1 cellular context compared by ENCODE assay signal in the genomic region with DNA sequence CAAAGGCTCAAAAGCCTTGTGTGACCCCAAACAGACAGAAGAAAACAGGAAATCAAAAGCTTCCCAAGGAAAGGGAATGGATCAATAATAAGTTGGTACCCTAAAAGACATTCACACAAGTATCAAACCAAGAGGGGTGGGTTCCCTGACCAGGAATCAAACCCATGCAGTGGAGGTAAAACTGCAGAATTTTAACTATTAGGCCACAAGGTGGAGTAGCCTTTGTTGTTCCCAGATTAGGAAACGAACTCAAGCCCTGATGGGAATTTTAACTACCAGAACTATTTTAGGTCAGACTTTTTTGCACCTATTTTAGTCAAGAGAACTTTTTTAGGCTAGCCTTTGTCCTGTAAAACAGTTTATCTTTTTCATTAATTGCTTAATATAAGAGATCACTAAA.
TF ChIP-seq lines count a peak whose summit lies in the region.

No MANE protein-coding gene starts in this region.

TF ChIP-seq in A549, 52 proteins besides CTCF, POLR2A, EP300 and RAD21:
- no peak for TF ChIP-seq NR3C1 (IDR thresholded peaks at IDR 0.05)
- no peak for TF ChIP-seq KDM5A (IDR thresholded peaks at IDR 0.05)
- no peak for TF ChIP-seq MAFK (IDR thresholded peaks at IDR 0.05; ENCODE audit: partially characterized antibody)
- no peak for TF ChIP-seq TP53 (CRISPR knock-in tag; IDR thresholded peaks at IDR 0.05)
- TF ChIP-seq USF2 (IDR thresholded peaks at IDR 0.05), result no peak
- no peak for TF ChIP-seq RARB (CRISPR knock-in tag; IDR thresholded peaks at IDR 0.05)
- no peak for TF ChIP-seq ELK1 (IDR thresholded peaks at IDR 0.05; ENCODE audit: low read depth, low read length)
- no peak for TF ChIP-seq KDM1A (IDR thresholded peaks at IDR 0.05; ENCODE audit: low read depth)
- TF ChIP-seq ESRRA (IDR thresholded peaks at IDR 0.05; ENCODE audit: borderline replicate concordance, low read length), result no peak
- no peak for TF ChIP-seq CBX8 (IDR thresholded peaks at IDR 0.05)
- TF ChIP-seq FOXS1 (CRISPR knock-in tag; IDR thresholded peaks at IDR 0.05), result no peak
- no peak for TF ChIP-seq TFCP2L1 (CRISPR knock-in tag; IDR thresholded peaks at IDR 0.05)
TF ChIP-seq in A549: peak in this region for 0.
